20 cellular contexts compared by ENCODE assay signal in genomic region chr2:189188446-189188845, GRCh38. TPM values are rescaled to one million over a fixed set of nuclear protein-coding genes. Genes with fewer than 3 reads are reported as not detected.
DNase-seq lines count a peak whose midpoint lies in the region; ATAC-seq, FAIRE-seq and TF ChIP-seq lines count a peak whose summit lies in the region.
"Had no signal": no experiment of that assay in that cellular context is flagged by ENCODE, and none has a peak within 500 bp of the region (broad histone marks: within the 10 kb centered on the region; RNA-seq: fewer than 3 reads in every experiment).

No MANE protein-coding gene starts in this region.

- in situ Hi-C loops in astrocyte of the spinal cord (cut with HindIII; ENCODE audit: low sequenced_read_pairs) = no loop called here

- no peak for TF ChIP-seq CTCF in astrocyte of the spinal cord (IDR thresholded peaks at IDR 0.05; ENCODE audit: low read depth, low read length)
- no peak for TF ChIP-seq CTCF in neural crest cell (conservative IDR thresholded peaks at IDR 0.05)
- TF ChIP-seq CTCF in kidney (IDR thresholded peaks at IDR 0.05; ENCODE audit: borderline replicate concordance, extremely low read depth, insufficient read depth) = no peak

- peak; percentile 52 for DNase-seq in COLO829 (ENCODE audit: low spot score)
- peak; percentile 13 for DNase-seq in MG63
- DNase-seq in astrocyte of the spinal cord (ENCODE audit: low read depth, low spot score) = peak; percentile 3
- DNase-seq in neural crest cell (ENCODE audit: low read depth, low spot score) = no peak
- no peak for DNase-seq in NCI-H226
- DNase-seq in kidney = no peak
- DNase-seq in activated CD4-positive, alpha-beta T cell treated with anti-CD3 and anti-CD28 coated beads for 1 hour = no peak
- DNase-seq in activated naive CD4-positive, alpha-beta T cell treated with anti-CD3 and anti-CD28 coated beads, Interleukin-2, amount 50 U/mL, for 72 hours (ENCODE audit: low spot score in 2 of 2) = no peak
- DNase-seq: BE2C; CD4-positive, alpha-beta T cell; DMS153; NCI-H1436 treated with DMSO at 0.1 percent for 48 hours; NCI-H2029; NCI-H446 treated with DMSO at 0.1 percent for 48 hours; Peyer's patch had no signal

- H3K36me3 Mint-ChIP-seq in neural crest cell (ENCODE audit: low read depth) = no peaks in the 10 kb centered on the region
- H3K36me3 Mint-ChIP-seq in activated naive CD4-positive, alpha-beta T cell treated with anti-CD3 and anti-CD28 coated beads, Interleukin-2, amount 50 U/mL, for 72 hours = no peaks in the 10 kb centered on the region

- H3K9me3 Mint-ChIP-seq in neural crest cell = no peaks in the 10 kb centered on the region
- no peaks in the 10 kb centered on the region for H3K9me3 Mint-ChIP-seq in activated naive CD4-positive, alpha-beta T cell treated with anti-CD3 and anti-CD28 coated beads, Interleukin-2, amount 50 U/mL, for 72 hours
- H3K9me3 Mint-ChIP-seq: CD4-positive, alpha-beta T cell had no signal

- H3K4me3 Mint-ChIP-seq in neural crest cell = peak overlapping the region; percentile 3
- H3K4me3 Mint-ChIP-seq: CD4-positive, alpha-beta T cell had no signal

- H3K36me3 ChIP-seq in MG63 (no peaks in the 10 kb centered on the region; the same call in 1 of the 2 replicates), kidney (ENCODE audit: control insufficient read depth in 1 of 2, insufficient read depth in 2 of 2, low read length in 2 of 2) (no peaks in the 10 kb centered on the region)
- H3K36me3 ChIP-seq: BE2C, Peyer's patch had no signal

- no peak overlapping the region for H3K9ac ChIP-seq in kidney (ENCODE audit: low read length in 2 of 2)
- H3K9ac ChIP-seq: KMS-11 had no signal

- H3K4me1 ChIP-seq in kidney (ENCODE audit: control insufficient read depth in 1 of 2, insufficient read depth in 1 of 2, low read depth in 1 of 2, low read length in 2 of 2) = no peaks in the 10 kb centered on the region
- H3K4me1 ChIP-seq: BE2C, Peyer's patch had no signal

- FAIRE-seq in kidney (lab: Jason Lieb, UNC) = no peak
- FAIRE-seq: GM12891, H1 had no signal

- no peaks in the 10 kb centered on the region for H3K27me3 ChIP-seq in MG63
- H3K27me3 ChIP-seq: BE2C, Peyer's patch had no signal

- H3K4me3 ChIP-seq in MG63 (no peak overlapping the region), astrocyte of the spinal cord (ENCODE audit: low read depth, low read length) (no peak overlapping the region), kidney (ENCODE audit: low read length in 2 of 2) (no peak overlapping the region)
- H3K4me3 ChIP-seq: Peyer's patch had no signal

- no peak overlapping the region for H3K27ac ChIP-seq in kidney (ENCODE audit: low read depth in 2 of 2, low read length in 2 of 2)
- H3K27ac ChIP-seq: KMS-11, Peyer's patch had no signal

- H3K27ac Mint-ChIP-seq in neural crest cell (ENCODE audit: unreplicated experiment) = peak overlapping the region; percentile 57
- H3K27ac Mint-ChIP-seq in activated naive CD4-positive, alpha-beta T cell treated with anti-CD3 and anti-CD28 coated beads, Interleukin-2, amount 50 U/mL, for 72 hours = no peak overlapping the region
- H3K27ac Mint-ChIP-seq: CD4-positive, alpha-beta T cell had no signal

- H3K27me3 Mint-ChIP-seq in neural crest cell (ENCODE audit: low read depth) = no peaks in the 10 kb centered on the region
- H3K27me3 Mint-ChIP-seq: CD4-positive, alpha-beta T cell had no signal

- no peak for ATAC-seq in activated naive CD4-positive, alpha-beta T cell treated with anti-CD3 and anti-CD28 coated beads, Interleukin-2, amount 50 U/mL, for 72 hours
- ATAC-seq: Right ventricle myocardium inferior, SK-N-SH treated with all-trans-retinoic acid at 6 μM for 48 hours had no signal

- H3K9me3 ChIP-seq in MG63 = no peaks in the 10 kb centered on the region
- no peaks in the 10 kb centered on the region for H3K9me3 ChIP-seq in kidney (ENCODE audit: control insufficient read depth in 1 of 2, low read length in 2 of 2)
- H3K9me3 ChIP-seq: BE2C, Peyer's patch had no signal

- H3K4me1 Mint-ChIP-seq in neural crest cell = peaks cover 24% of the 10 kb centered on the region

- intact Hi-C loops in kidney (cut with DNase I) = no loop called here

RNA-seq across cellular contexts. Expression of gene COL5A2, which starts 8.9 kb away (rescaled TPM):
- 488 and 513 TPM in 2 replicates for total RNA-seq in MG63 (2014; rRNA removed; shearing (Covaris generic); ENCODE audit: low replicate concordance)
- total RNA-seq in neural crest cell (62.6 and 68.7 TPM in 2 replicates), kidney (12.3 TPM)
- 3.6 TPM for polyA plus RNA-seq in kidney (ENCODE audit: insufficient read depth, low read depth, low replicate concordance)
- total RNA-seq in activated naive CD4-positive, alpha-beta T cell treated with anti-CD3 and anti-CD28 coated beads, Interleukin-2, amount 50 U/mL, for 72 hours = 1 to 10 TPM; 2.9 to 3.3 TPM

Comparison
In these comparisons a context has a peak if more than half of its experiments do, and no peak if none do; other contexts are left out.
1. DNase-seq: peak in COLO829 (single experiment), MG63 (single experiment) and astrocyte of the spinal cord (single experiment); none in neural crest cell (single experiment), NCI-H226 (single experiment), kidney (single experiment), activated CD4-positive, alpha-beta T cell treated with anti-CD3 and anti-CD28 coated beads for 1 hour (single experiment) and activated naive CD4-positive, alpha-beta T cell treated with anti-CD3 and anti-CD28 coated beads, Interleukin-2, amount 50 U/mL, for 72 hours (0 of 2).